Comparison of ENCODE assay signal across 31 cellular contexts in the genomic region with DNA sequence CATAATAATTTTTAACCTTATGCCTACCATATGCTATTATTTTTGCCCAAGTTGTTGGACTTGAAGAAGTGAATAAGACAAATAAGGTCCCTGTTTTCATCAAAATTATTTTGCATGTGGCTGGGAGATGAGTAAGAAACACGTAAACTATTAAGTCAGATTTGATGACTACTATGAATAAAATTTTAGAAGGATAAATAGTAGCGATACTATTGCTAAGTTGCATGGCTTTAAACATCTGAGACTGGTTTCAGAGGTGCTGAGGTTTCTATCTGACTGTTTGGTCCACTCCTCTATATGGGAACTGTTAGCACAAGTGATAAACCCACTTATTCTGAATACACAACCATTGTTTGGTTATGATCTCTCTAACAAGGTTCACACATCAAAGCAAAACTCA.
"Had no signal": no experiment of that assay in that cellular context is flagged by ENCODE, and none has a peak within 500 bp of the region (broad histone marks: within the 10 kb centered on the region; RNA-seq: fewer than 3 reads in every experiment).

No MANE protein-coding gene starts in this region.

- H3K4me1 ChIP-seq: Peyer's patch had no signal

- H3K9me3 ChIP-seq: MG63, Peyer's patch had no signal

- ATAC-seq: activated CD8-positive, alpha-beta T cell treated with anti-CD3 and anti-CD28 coated beads, Interleukin-2, amount 10 ng/mL, durations not matched to agents 7 days and 5 days; activated naive CD8-positive, alpha-beta T cell treated with anti-CD3 and anti-CD28 coated beads, Interleukin-2, amount 50 U/mL, for 24 hours; activated T-cell treated with anti-CD3 and anti-CD28 coated beads, Interleukin-2, amount 50 U/mL, for 4 hours; Right ventricle myocardium inferior; SK-N-SH treated with all-trans-retinoic acid at 6 μM for 48 hours had no signal

- DNase-seq: activated CD4-positive, alpha-beta T cell treated with anti-CD3 and anti-CD28 coated beads, Interleukin-2, amount 10 ng/mL, durations not matched to agents 24 days and 14 days; activated CD4-positive, alpha-beta T cell treated with anti-CD3 and anti-CD28 coated beads, Interleukin-2, amount 50 U/mL, for 48 hours; activated CD8-positive, alpha-beta T cell treated with anti-CD3 and anti-CD28 coated beads, Interleukin-2, amount 10 ng/mL, durations not matched to agents 7 days and 5 days; activated gamma-delta T cell treated with Interleukin-2 at 50 U/mL for 16 hours; activated naive CD4-positive, alpha-beta T cell treated with anti-CD3 and anti-CD28 coated beads, Interleukin-2, amount 10 ng/mL, durations not matched to agents 7 days and 5 days; activated naive CD8-positive, alpha-beta T cell treated with anti-CD3 and anti-CD28 coated beads, Interleukin-2, amount 50 U/mL, for 24 hours; activated T-cell treated with anti-CD3 and anti-CD28 coated beads, Interleukin-2, amount 50 U/mL, for 4 hours; amniotic stem cell; aorta; Karpas-422; KBM-7; MG63; NCI-H1048; NCI-H1105 treated with DMSO at 0.1 percent for 48 hours; NCI-H1436; NCI-H1694; NCI-H1930; NCI-H2081 treated with DMSO at 0.1 percent for 48 hours; NCI-H226; NCI-H446 treated with DMSO at 0.1 percent for 48 hours; NCI-H524 treated with DMSO at 0.1 percent for 48 hours; Peyer's patch; RPMI8226; SIG-M5; SW 1271; T-helper 1 cell; T-helper 2 cell; T-helper 9 cell had no signal

- H3K4me3 ChIP-seq: cardiac muscle cell, MG63, Peyer's patch had no signal

- H3K27ac ChIP-seq: cardiac muscle cell, Peyer's patch had no signal

- H3K27me3 ChIP-seq: cardiac muscle cell, MG63, Peyer's patch had no signal

- H3K36me3 ChIP-seq: cardiac muscle cell, MG63, Peyer's patch had no signal
